14 cellular contexts compared by ENCODE assay signal in the genomic region with DNA sequence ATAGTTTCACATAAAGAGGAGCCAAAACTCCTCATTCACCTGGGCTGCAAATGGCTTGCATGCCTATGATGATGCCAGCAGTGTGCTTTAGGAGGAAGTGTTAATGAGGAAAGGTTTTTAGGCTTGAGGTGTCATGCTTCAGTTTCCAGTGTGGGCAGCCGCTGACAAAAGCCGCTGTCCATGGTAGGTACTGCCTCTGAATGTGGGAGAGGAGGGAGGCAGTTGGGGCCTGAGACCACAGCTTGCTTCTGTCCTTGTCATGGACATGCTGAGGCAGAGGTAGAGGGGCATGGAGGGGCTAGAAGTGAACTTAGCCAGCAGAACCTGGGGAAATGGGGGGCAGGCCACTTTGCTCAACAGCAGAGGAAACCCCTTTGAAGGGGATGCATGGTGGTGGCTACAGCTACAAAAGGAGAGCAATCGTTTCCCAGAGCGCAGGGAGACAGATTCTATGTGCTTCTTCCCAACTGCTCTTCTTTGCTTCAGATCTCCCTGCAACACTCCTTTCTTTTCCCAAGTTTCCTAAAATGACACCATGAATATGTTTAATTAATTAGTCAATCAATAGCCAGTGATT.
DNase-seq lines count a peak whose midpoint lies in the region; ATAC-seq and TF ChIP-seq lines count a peak whose summit lies in the region.
"Had no signal": no experiment of that assay in that cellular context is flagged by ENCODE, and none has a peak within 500 bp of the region (broad histone marks: within the 10 kb centered on the region; RNA-seq: fewer than 3 reads in every experiment).

No MANE protein-coding gene starts in this region.

- peak; percentile 96 for ATAC-seq in GM23338
- ATAC-seq in mucosa of descending colon: no peak
- ATAC-seq in GM21360 (IDR thresholded peaks at IDR 0.05; ENCODE audit: unreplicated experiment): no peak

- no peaks in the 10 kb centered on the region; the same call in 2 of the 3 replicates for H3K36me3 Mint-ChIP-seq in GM23338 (ENCODE audit: low read depth)

- no peak overlapping the region for H3K4me2 ChIP-seq in GM23338
- no peak overlapping the region for H3K4me2 ChIP-seq in SK-N-SH
- H3K4me2 ChIP-seq: BLaER1, smooth muscle cell had no signal

- H3K27ac ChIP-seq in GM23338 (ENCODE audit: low read depth) (no peak overlapping the region), SK-N-SH (ENCODE audit: low read depth in 2 of 2, low read length in 1 of 2) (no peak overlapping the region), iPS DF 6.9 (ENCODE audit: low read length) (no peak overlapping the region)
- H3K27ac ChIP-seq: BLaER1, transverse colon had no signal

- no peak for TF ChIP-seq RAD21 in SK-N-SH (IDR thresholded peaks at IDR 0.05; ENCODE audit: low read length)

- H3K79me2 ChIP-seq in GM23338 (replicated peaks; ENCODE audit: insufficient read depth) (no peaks in the 10 kb centered on the region), SK-N-SH (ENCODE audit: insufficient read depth) (no peaks in the 10 kb centered on the region)

- H4K20me1 ChIP-seq in GM23338 (replicated peaks; ENCODE audit: insufficient read depth) (no peaks in the 10 kb centered on the region), SK-N-SH (ENCODE audit: insufficient read depth) (no peaks in the 10 kb centered on the region)
- H4K20me1 ChIP-seq: BLaER1 had no signal

- peaks cover 15% of the 10 kb centered on the region for H3K27me3 Mint-ChIP-seq in GM23338 (ENCODE audit: insufficient read depth, low read depth, poor library complexity)

- H3K4me3 Mint-ChIP-seq in GM23338: no peak overlapping the region

- no peak overlapping the region for H3K4me3 ChIP-seq in GM23338
- no peak overlapping the region for H3K4me3 ChIP-seq in SK-N-SH (ENCODE audit: low read depth in 2 of 2, low read length in 1 of 2)
- H3K4me3 ChIP-seq in iPS DF 6.9 (ENCODE audit: low read length): no peak overlapping the region
- H3K4me3 ChIP-seq in mucosa of descending colon: no peak overlapping the region
- H3K4me3 ChIP-seq: BLaER1, smooth muscle cell, transverse colon had no signal

- CTCF ChIA-PET in SK-N-SH (lab: Yijun Ruan, JAX): no interaction called here

- POLR2A ChIA-PET in SK-N-SH (lab: Yijun Ruan, JAX): no interaction called here

- 52% methylated on average over 3 of the region's 4 CpGs for WGBS in SK-N-SH (ENCODE audit: low lambda C conversion rate)
- WGBS in iPS DF 6.9 (ENCODE audit: insufficient coverage, insufficient read length): no CpG with 5 or more reads among the region's 4 CpGs

- H3K9me3 ChIP-seq in SK-N-SH: no peaks in the 10 kb centered on the region
- no peaks in the 10 kb centered on the region for H3K9me3 ChIP-seq in iPS DF 6.9 (ENCODE audit: control insufficient read depth, insufficient read depth, low read length)
- no peaks in the 10 kb centered on the region for H3K9me3 ChIP-seq in mucosa of descending colon
- H3K9me3 ChIP-seq: BLaER1, transverse colon had no signal

- no peak for TF ChIP-seq EP300 in SK-N-SH (IDR thresholded peaks at IDR 0.05; ENCODE audit: borderline replicate concordance in 1 of 2, low read depth in 1 of 2, low read length in 1 of 2)

- DNase-seq in AG20443 (ENCODE audit: low spot score) (peak; percentile 30), GM23338 (ENCODE audit: low spot score) (peak; percentile 79), SK-N-SH (no peak), iPS DF 6.9 (ENCODE audit: low read depth, low spot score) (peak; percentile 43), mucosa of descending colon (no peak)
- DNase-seq in NK-92 treated with Interleukin-12 subunit alpha and Interleukin-12 subunit beta, amount 100 ng/mL, for 24 hours (lab: John Stamatoyannopoulos, UW): no peak
- no peak for DNase-seq in stimulated activated CD4-positive, alpha-beta T cell treated with anti-CD3 and anti-CD28 coated beads, Interleukin-2, amount 100 ng/mL, for 24 hours
- DNase-seq: activated CD8-positive, alpha-beta memory T cell treated with anti-CD3 and anti-CD28 coated beads, Interleukin-2, amount 50 U/mL, for 4 hours; amniotic stem cell; NCI-H1436 treated with DMSO at 0.1 percent for 48 hours; transverse colon had no signal

- peaks cover 6% of the 10 kb centered on the region; the same call in 1 of the 3 replicates for H3K9me3 Mint-ChIP-seq in GM23338

- intact Hi-C loops in mucosa of descending colon (cut with DNase I, micrococcal nuclease): no loop called here

- peaks cover 24% of the 10 kb centered on the region for H3K4me1 Mint-ChIP-seq in GM23338

- H3K9ac ChIP-seq in SK-N-SH: no peak overlapping the region
- H3K9ac ChIP-seq: BLaER1 had no signal

- no peak overlapping the region for H3K27ac Mint-ChIP-seq in GM23338

- H3K27me3 ChIP-seq in GM23338 (ENCODE audit: insufficient read depth): no peaks in the 10 kb centered on the region
- no peaks in the 10 kb centered on the region for H3K27me3 ChIP-seq in SK-N-SH (ENCODE audit: insufficient read depth)
- no peaks in the 10 kb centered on the region for H3K27me3 ChIP-seq in iPS DF 6.9 (ENCODE audit: control insufficient read depth, insufficient read depth, low read length)
- H3K27me3 ChIP-seq: BLaER1, transverse colon had no signal

- H3K36me3 ChIP-seq in GM23338 (ENCODE audit: insufficient read depth) (no peaks in the 10 kb centered on the region), SK-N-SH (replicated peaks in 1 of 2; ENCODE audit: control insufficient read depth in 1 of 2, insufficient read depth in 2 of 2, low read length in 1 of 2) (no peaks in the 10 kb centered on the region), iPS DF 6.9 (ENCODE audit: control insufficient read depth, insufficient read depth, low read length) (no peaks in the 10 kb centered on the region), mucosa of descending colon (ENCODE audit: low read depth) (no peaks in the 10 kb centered on the region)
- H3K36me3 ChIP-seq: BLaER1, transverse colon had no signal

- H3K9me2 ChIP-seq in GM23338 (ENCODE audit: insufficient read depth): peaks cover 9% of the 10 kb centered on the region; the same call in 1 of the 2 replicates
- no peaks in the 10 kb centered on the region for H3K9me2 ChIP-seq in SK-N-SH

- H3F3A ChIP-seq in GM23338 (replicated peaks; ENCODE audit: low read depth): no peaks in the 10 kb centered on the region
- no peaks in the 10 kb centered on the region for H3F3A ChIP-seq in SK-N-SH (replicated peaks; ENCODE audit: insufficient read depth)

- H3K4me1 ChIP-seq in GM23338 (ENCODE audit: insufficient read depth) (peaks cover 7% of the 10 kb centered on the region), SK-N-SH (ENCODE audit: control insufficient read depth in 1 of 2, insufficient read depth in 2 of 2, low read depth in 1 of 2, low read length in 1 of 2) (no peaks in the 10 kb centered on the region), iPS DF 6.9 (ENCODE audit: control insufficient read depth, insufficient read depth, low read length) (no peaks in the 10 kb centered on the region), mucosa of descending colon (ENCODE audit: low read depth) (no peaks in the 10 kb centered on the region)
- H3K4me1 ChIP-seq: transverse colon had no signal

- no peak overlapping the region for H2AFZ ChIP-seq in GM23338
- H2AFZ ChIP-seq in SK-N-SH (ENCODE audit: low read depth): no peak overlapping the region

- no peak; a peak in 1 of 4 replicates for TF ChIP-seq CTCF in GM23338 (conservative IDR thresholded peaks at IDR 0.05; ENCODE audit: low read depth in 2 of 2)
- TF ChIP-seq CTCF in SK-N-SH (IDR thresholded peaks at IDR 0.05): no peak
- TF ChIP-seq CTCF in mucosa of descending colon (IDR thresholded peaks at IDR 0.05): no peak

TF ChIP-seq in GM23338, 12 proteins besides CTCF, POLR2A, EP300 and RAD21 (continues in another document):
- no peak for TF ChIP-seq EZH2 (IDR thresholded peaks at IDR 0.05; ENCODE audit: low read depth, unreplicated experiment)
- TF ChIP-seq EZH2phosphoT487 (IDR thresholded peaks at IDR 0.05; ENCODE audit: unreplicated experiment): no peak

TF ChIP-seq in SK-N-SH, 30 proteins besides CTCF, POLR2A, EP300 and RAD21 (continues in another document):
- TF ChIP-seq SIN3A (IDR thresholded peaks at IDR 0.05; ENCODE audit: borderline replicate concordance, low read depth, low read length) (no peak), FOSL2 (IDR thresholded peaks at IDR 0.05; ENCODE audit: borderline replicate concordance, low read depth) (no peak), GATA2 (CRISPR knock-in tag; IDR thresholded peaks at IDR 0.05) (no peak), MXI1 (IDR thresholded peaks at IDR 0.05; ENCODE audit: low read depth, low read length) (no peak), RXRA (IDR thresholded peaks at IDR 0.05; ENCODE audit: borderline replicate concordance, low read depth) (no peak)
- TF ChIP-seq, protein P1, sequence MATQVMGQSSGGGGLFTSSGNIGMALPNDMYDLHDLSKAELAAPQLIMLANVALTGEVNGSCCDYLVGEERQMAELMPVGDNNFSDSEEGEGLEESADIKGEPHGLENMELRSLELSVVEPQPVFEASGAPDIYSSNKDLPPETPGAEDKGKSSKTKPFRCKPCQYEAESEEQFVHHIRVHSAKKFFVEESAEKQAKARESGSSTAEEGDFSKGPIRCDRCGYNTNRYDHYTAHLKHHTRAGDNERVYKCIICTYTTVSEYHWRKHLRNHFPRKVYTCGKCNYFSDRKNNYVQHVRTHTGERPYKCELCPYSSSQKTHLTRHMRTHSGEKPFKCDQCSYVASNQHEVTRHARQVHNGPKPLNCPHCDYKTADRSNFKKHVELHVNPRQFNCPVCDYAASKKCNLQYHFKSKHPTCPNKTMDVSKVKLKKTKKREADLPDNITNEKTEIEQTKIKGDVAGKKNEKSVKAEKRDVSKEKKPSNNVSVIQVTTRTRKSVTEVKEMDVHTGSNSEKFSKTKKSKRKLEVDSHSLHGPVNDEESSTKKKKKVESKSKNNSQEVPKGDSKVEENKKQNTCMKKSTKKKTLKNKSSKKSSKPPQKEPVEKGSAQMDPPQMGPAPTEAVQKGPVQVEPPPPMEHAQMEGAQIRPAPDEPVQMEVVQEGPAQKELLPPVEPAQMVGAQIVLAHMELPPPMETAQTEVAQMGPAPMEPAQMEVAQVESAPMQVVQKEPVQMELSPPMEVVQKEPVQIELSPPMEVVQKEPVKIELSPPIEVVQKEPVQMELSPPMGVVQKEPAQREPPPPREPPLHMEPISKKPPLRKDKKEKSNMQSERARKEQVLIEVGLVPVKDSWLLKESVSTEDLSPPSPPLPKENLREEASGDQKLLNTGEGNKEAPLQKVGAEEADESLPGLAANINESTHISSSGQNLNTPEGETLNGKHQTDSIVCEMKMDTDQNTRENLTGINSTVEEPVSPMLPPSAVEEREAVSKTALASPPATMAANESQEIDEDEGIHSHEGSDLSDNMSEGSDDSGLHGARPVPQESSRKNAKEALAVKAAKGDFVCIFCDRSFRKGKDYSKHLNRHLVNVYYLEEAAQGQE (IDR thresholded peaks at IDR 0.05; ENCODE audit: low read depth, low read length): peak; percentile 91

Comparison
In these comparisons a context has a peak if more than half of its experiments do, and no peak if none do; other contexts are left out.
1. DNase-seq: peak in AG20443 (single experiment), GM23338 (single experiment) and iPS DF 6.9 (single experiment); none in SK-N-SH (single experiment), NK-92 treated with Interleukin-12 subunit alpha and Interleukin-12 subunit beta, amount 100 ng/mL, for 24 hours (single experiment), mucosa of descending colon (0 of 3) and stimulated activated CD4-positive, alpha-beta T cell treated with anti-CD3 and anti-CD28 coated beads, Interleukin-2, amount 100 ng/mL, for 24 hours (0 of 2).